ENCODE assay signal across 8 cellular contexts in genomic region chr5:103258368-103258956, GRCh38. TPM values are rescaled to one million over a fixed set of nuclear protein-coding genes. Genes with fewer than 3 reads are reported as not detected.
DNase-seq lines count a peak whose midpoint lies in the region; ATAC-seq, FAIRE-seq and TF ChIP-seq lines count a peak whose summit lies in the region.

A gene with protein sequence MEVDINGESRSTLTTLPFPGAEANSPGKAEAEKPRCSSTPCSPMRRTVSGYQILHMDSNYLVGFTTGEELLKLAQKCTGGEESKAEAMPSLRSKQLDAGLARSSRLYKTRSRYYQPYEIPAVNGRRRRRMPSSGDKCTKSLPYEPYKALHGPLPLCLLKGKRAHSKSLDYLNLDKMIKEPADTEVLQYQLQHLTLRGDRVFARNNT (plus strand): TSS chr5:103258763. CDS start chr5:103275920, 17,157 bp downstream.

- 0 out of 2 replicates have a peak within 1 kb of the TSS, but pooled peaks have one; percentile 35 for H2AFZ ChIP-seq in OCI-LY1 (ENCODE audit: low read length)

- H3K4me3 ChIP-seq in HUES64 (ENCODE audit: low read length) (peak within 1 kb of the TSS; percentile 97), OCI-LY1 (ENCODE audit: low read depth, low read length, poor library complexity, severe bottlenecking) (peak within 1 kb of the TSS; percentile 79), mesodermal cell (ENCODE audit: extremely low read depth, insufficient read depth, low read length, poor library complexity, severe bottlenecking) (peak within 1 kb of the TSS; percentile 84)

- H3K4me2 ChIP-seq in OCI-LY1 (ENCODE audit: low read length) = peak within 1 kb of the TSS; percentile 92

- TF ChIP-seq CTCF in D721Med (IDR thresholded peaks at IDR 0.05; ENCODE audit: insufficient read depth, missing control alignments) (peak; percentile 22), OCI-LY1 (IDR thresholded peaks at IDR 0.05; ENCODE audit: low read length) (no peak)

- H3K9me2 ChIP-seq in OCI-LY1 (ENCODE audit: low read depth, low read length) = no peaks in the 10 kb centered on the region

- H3K9ac ChIP-seq in HUES64 (ENCODE audit: low read depth, low read length) = peak within 1 kb of the TSS; percentile 93
- peak within 1 kb of the TSS; percentile 69 for H3K9ac ChIP-seq in OCI-LY1 (ENCODE audit: low read length)

- no peaks in the 10 kb centered on the region for H4K20me1 ChIP-seq in OCI-LY1 (ENCODE audit: insufficient read depth, low read length)

- FAIRE-seq in D721Med (lab: Jason Lieb, UNC) (no peak), endometrium (lab: Jason Lieb, UNC) (peak; percentile 76)

- H3K79me2 ChIP-seq in OCI-LY1 (ENCODE audit: insufficient read depth, low read length) = no peaks in the 10 kb centered on the region

- peaks cover 30% of the 10 kb centered on the region for H3K4me1 ChIP-seq in HUES64 (ENCODE audit: insufficient read depth, low read length)
- H3K4me1 ChIP-seq in OCI-LY1 (ENCODE audit: insufficient read depth, low read length, severe bottlenecking) = peaks cover 15% of the 10 kb centered on the region
- peaks cover 8% of the 10 kb centered on the region for H3K4me1 ChIP-seq in mesodermal cell (ENCODE audit: control insufficient read depth, insufficient read depth, low read length, poor library complexity, severe bottlenecking)

- H3K27ac ChIP-seq in HUES64 (ENCODE audit: low read depth, low read length) (peak within 1 kb of the TSS; percentile 88), OCI-LY1 (ENCODE audit: low read depth, low read length, poor library complexity, severe bottlenecking) (no peak within 1 kb of the TSS), mesodermal cell (ENCODE audit: low read depth, low read length, severe bottlenecking) (peak within 1 kb of the TSS; percentile 62)

- WGBS in HUES64 = under 1% methylated on average over 45 of the region's 45 CpGs
- 0% methylated on average over 14 to 16 of the region's 45 CpGs for WGBS in mesodermal cell (ENCODE audit: insufficient coverage in 2 of 2), 2 experiments

- no peaks in the 10 kb centered on the region for H3K36me3 ChIP-seq in HUES64 (ENCODE audit: insufficient read depth, low read length)
- H3K36me3 ChIP-seq in OCI-LY1 (ENCODE audit: insufficient read depth, low read length) = no peaks in the 10 kb centered on the region
- H3K36me3 ChIP-seq in mesodermal cell (ENCODE audit: control insufficient read depth, insufficient read depth, low read length) = no peaks in the 10 kb centered on the region

- peak; percentile 47 for DNase-seq in D721Med (ENCODE audit: insufficient read length, low spot score)
- DNase-seq in activated T-cell treated with anti-CD3 and anti-CD28 coated beads for 1 hour (ENCODE audit: low read depth) = peak; percentile 89
- DNase-seq in stimulated activated CD8-positive, alpha-beta memory T cell treated with anti-CD3 and anti-CD28 coated beads, Interleukin-15, amount 100 ng/mL, for 24 hours (ENCODE audit: low read depth) = peak; percentile 70

- H3K27me3 ChIP-seq in HUES64 (ENCODE audit: insufficient read depth, low read length) = no peaks in the 10 kb centered on the region
- H3K27me3 ChIP-seq in OCI-LY1 (ENCODE audit: insufficient read depth, low read length) = no peaks in the 10 kb centered on the region

- H3K9me3 ChIP-seq in HUES64 (ENCODE audit: insufficient read depth, low read depth, low read length) (no peaks in the 10 kb centered on the region), OCI-LY1 (ENCODE audit: low read length) (no peaks in the 10 kb centered on the region), mesodermal cell (ENCODE audit: control insufficient read depth, low read length) (no peaks in the 10 kb centered on the region)

- H3F3A ChIP-seq in OCI-LY1 (ENCODE audit: insufficient read depth, low read length) = no peaks in the 10 kb centered on the region

- ATAC-seq in GM21515 (IDR thresholded peaks at IDR 0.05; ENCODE audit: unreplicated experiment) = peak; percentile 85

RNA-seq across cellular contexts. Expression of the gene that starts here (rescaled TPM):
- 12.8 TPM for polyA plus RNA-seq in HUES64 (2013, experiment 1 of 2)
- 14.6 TPM for polyA plus RNA-seq in HUES64 (2013, experiment 2 of 2)
- polyA plus RNA-seq in mesodermal cell (2013, experiment 1 of 2) = 13.2 TPM
- 11.2 TPM for polyA plus RNA-seq in mesodermal cell (2013, experiment 2 of 2)
